ENCODE assay signal across 39 cellular contexts in the genomic region with DNA sequence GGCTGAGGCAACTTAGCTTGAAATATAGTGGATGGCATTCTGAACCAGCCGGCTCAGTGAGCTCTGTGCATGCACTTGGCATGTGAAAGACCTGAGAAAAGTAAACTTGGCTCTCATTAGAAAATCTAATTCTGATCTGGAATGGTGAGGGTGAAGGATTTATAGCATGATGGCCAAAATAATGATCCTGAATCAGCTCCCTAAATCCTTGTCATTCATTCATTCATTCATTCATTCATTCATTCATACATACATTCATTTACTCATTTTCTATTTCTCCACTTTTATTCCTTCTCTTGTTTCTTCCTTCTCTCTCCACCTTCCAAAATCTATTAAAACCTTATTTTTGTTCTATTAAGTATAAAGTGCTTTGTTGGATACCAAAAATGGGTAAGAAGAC.
"Had no signal": no experiment of that assay in that cellular context is flagged by ENCODE, and none has a peak within 500 bp of the region (broad histone marks: within the 10 kb centered on the region; RNA-seq: fewer than 3 reads in every experiment).

No MANE protein-coding gene starts in this region.

- H3K4me3 Mint-ChIP-seq: activated naive CD4-positive, alpha-beta T cell treated with anti-CD3 and anti-CD28 coated beads for 36 hours; activated naive CD4-positive, alpha-beta T cell treated with anti-CD3 and anti-CD28 coated beads, Interleukin-2, amount 10 ng/mL, durations not matched to agents 7 days and 5 days; activated naive CD4-positive, alpha-beta T cell treated with anti-CD3 and anti-CD28 coated beads, Interleukin-2, amount 50 U/mL, for 24 hours; activated naive CD8-positive, alpha-beta T cell; activated naive CD8-positive, alpha-beta T cell treated with anti-CD3 and anti-CD28 coated beads for 36 hours; activated naive CD8-positive, alpha-beta T cell treated with anti-CD3 and anti-CD28 coated beads, Interleukin-2, amount 10 ng/mL, durations not matched to agents 7 days and 5 days; activated naive CD8-positive, alpha-beta T cell treated with anti-CD3 and anti-CD28 coated beads, Interleukin-2, amount 50 U/mL, for 24 hours; activated T-cell treated with anti-CD3 and anti-CD28 coated beads, Interleukin-2, amount 50 U/mL, for 24 hours; activated T-cell treated with anti-CD3 and anti-CD28 coated beads, Interleukin-2, amount 50 U/mL, for 4 hours; activated T-cell treated with anti-CD3 and anti-CD28 coated beads, Interleukin-2, amount 50 U/mL, for 72 hours; activated T-helper 1 cell treated with anti-CD3 and anti-CD28 coated beads, Interleukin-12 subunit alpha, Interleukin-12 subunit beta, Interleukin-2, Interleukin-4 antibody, amounts not matched to agents 30 ng/mL and 10 ng/mL and 1 ng/mL, durations not matched to agents 14 hours and 24 hours and 36 hours; activated T-helper 17 cell treated with anti-CD3 and anti-CD28 coated beads, Interleukin-2, amount 50 U/mL, for 72 hours; brain; central memory CD8-positive, alpha-beta T cell had no signal

- H3K4me1 Mint-ChIP-seq: activated naive CD4-positive, alpha-beta T cell treated with anti-CD3 and anti-CD28 coated beads, Interleukin-2, amount 10 ng/mL, durations not matched to agents 7 days and 5 days; activated naive CD4-positive, alpha-beta T cell treated with anti-CD3 and anti-CD28 coated beads, Interleukin-2, amount 50 U/mL, for 24 hours; activated naive CD8-positive, alpha-beta T cell treated with anti-CD3 and anti-CD28 coated beads for 36 hours; activated naive CD8-positive, alpha-beta T cell treated with anti-CD3 and anti-CD28 coated beads, Interleukin-2, amount 10 ng/mL, durations not matched to agents 7 days and 5 days; activated naive CD8-positive, alpha-beta T cell treated with anti-CD3 and anti-CD28 coated beads, Interleukin-2, amount 50 U/mL, for 24 hours; activated T-helper 17 cell treated with anti-CD3 and anti-CD28 coated beads, Interleukin-2, amount 50 U/mL, for 72 hours; central memory CD8-positive, alpha-beta T cell had no signal

- FAIRE-seq: astrocyte, bronchial epithelial cell had no signal

- H3K9me3 Mint-ChIP-seq: activated naive CD4-positive, alpha-beta T cell treated with anti-CD3 and anti-CD28 coated beads for 36 hours; activated naive CD4-positive, alpha-beta T cell treated with anti-CD3 and anti-CD28 coated beads, Interleukin-2, amount 10 ng/mL, durations not matched to agents 7 days and 5 days; activated naive CD8-positive, alpha-beta T cell treated with anti-CD3 and anti-CD28 coated beads for 36 hours; activated naive CD8-positive, alpha-beta T cell treated with anti-CD3 and anti-CD28 coated beads, Interleukin-2, amount 10 ng/mL, durations not matched to agents 7 days and 5 days; activated naive CD8-positive, alpha-beta T cell treated with anti-CD3 and anti-CD28 coated beads, Interleukin-2, amount 50 U/mL, for 24 hours; activated T-cell treated with anti-CD3 and anti-CD28 coated beads, Interleukin-2, amount 50 U/mL, for 24 hours; activated T-helper 1 cell treated with anti-CD3 and anti-CD28 coated beads, Interleukin-12 subunit alpha, Interleukin-12 subunit beta, Interleukin-2, Interleukin-4 antibody, amounts not matched to agents 30 ng/mL and 10 ng/mL and 1 ng/mL, durations not matched to agents 14 hours and 24 hours and 36 hours; activated T-helper 17 cell treated with anti-CD3 and anti-CD28 coated beads, Interleukin-2, amount 50 U/mL, for 72 hours; activated T-helper 2 cell treated with anti-CD3 and anti-CD28 coated beads, Interferon-gamma antibody, Interleukin-2, Interleukin-4, amounts not matched to agents 10 μg/mL and 5 μg/mL and 100 μg/mL, durations not matched to agents 14 hours and 24 hours and 36 hours had no signal

- H3K27ac ChIP-seq: adrenal gland, ascending aorta, body of pancreas, brain microvascular endothelial cell, breast epithelium, cardiac muscle cell had no signal

- H3K36me3 ChIP-seq: adrenal gland, ascending aorta, brain microvascular endothelial cell, breast epithelium, cardiac muscle cell had no signal

- H3K4me3 ChIP-seq: adrenal gland, ascending aorta, body of pancreas, breast epithelium, cardiac muscle cell had no signal

- ATAC-seq: activated naive CD4-positive, alpha-beta T cell treated with anti-CD3 and anti-CD28 coated beads, Interleukin-2, amount 50 U/mL, for 72 hours; activated naive CD8-positive, alpha-beta T cell treated with anti-CD3 and anti-CD28 coated beads, Interleukin-2, amount 50 U/mL, for 24 hours; activated T-cell treated with anti-CD3 and anti-CD28 coated beads, Interleukin-2, amount 50 U/mL, for 4 hours; activated T-cell treated with anti-CD3 and anti-CD28 coated beads, Interleukin-2, amount 50 U/mL, for 72 hours; activated T-helper 17 cell treated with anti-CD3 and anti-CD28 coated beads, Interleukin-2, amount 50 U/mL, for 72 hours; body of pancreas had no signal

- H3K27me3 Mint-ChIP-seq: activated naive CD4-positive, alpha-beta T cell treated with anti-CD3 and anti-CD28 coated beads, Interleukin-2, amount 10 ng/mL, durations not matched to agents 7 days and 5 days; activated T-cell treated with anti-CD3 and anti-CD28 coated beads, Interleukin-2, amount 50 U/mL, for 24 hours; central memory CD8-positive, alpha-beta T cell had no signal

- H3K4me1 ChIP-seq: adrenal gland, ascending aorta, body of pancreas, breast epithelium had no signal

- H3K27me3 ChIP-seq: ascending aorta, body of pancreas, brain microvascular endothelial cell, breast epithelium, cardiac muscle cell had no signal

- H3K27ac Mint-ChIP-seq: activated naive CD4-positive, alpha-beta T cell treated with anti-CD3 and anti-CD28 coated beads for 36 hours; activated naive CD4-positive, alpha-beta T cell treated with anti-CD3 and anti-CD28 coated beads, Interleukin-2, amount 10 ng/mL, durations not matched to agents 7 days and 5 days; activated naive CD4-positive, alpha-beta T cell treated with anti-CD3 and anti-CD28 coated beads, Interleukin-2, amount 50 U/mL, for 24 hours; activated naive CD4-positive, alpha-beta T cell treated with anti-CD3 and anti-CD28 coated beads, Interleukin-2, amount 50 U/mL, for 72 hours; activated naive CD8-positive, alpha-beta T cell; activated naive CD8-positive, alpha-beta T cell treated with anti-CD3 and anti-CD28 coated beads for 36 hours; activated naive CD8-positive, alpha-beta T cell treated with anti-CD3 and anti-CD28 coated beads, Interleukin-2, amount 10 ng/mL, durations not matched to agents 7 days and 5 days; activated naive CD8-positive, alpha-beta T cell treated with anti-CD3 and anti-CD28 coated beads, Interleukin-2, amount 50 U/mL, for 24 hours; activated T-cell treated with anti-CD3 and anti-CD28 coated beads, Interleukin-2, amount 50 U/mL, for 24 hours; activated T-cell treated with anti-CD3 and anti-CD28 coated beads, Interleukin-2, amount 50 U/mL, for 72 hours; activated T-helper 1 cell treated with anti-CD3 and anti-CD28 coated beads, Interleukin-12 subunit alpha, Interleukin-12 subunit beta, Interleukin-2, Interleukin-4 antibody, amounts not matched to agents 30 ng/mL and 10 ng/mL and 1 ng/mL, durations not matched to agents 14 hours and 24 hours and 36 hours; activated T-helper 17 cell treated with anti-CD3 and anti-CD28 coated beads, Interleukin-2, amount 50 U/mL, for 72 hours; activated T-helper 2 cell treated with anti-CD3 and anti-CD28 coated beads, Interferon-gamma antibody, Interleukin-2, Interleukin-4, amounts not matched to agents 10 μg/mL and 5 μg/mL and 100 μg/mL, durations not matched to agents 14 hours and 24 hours and 36 hours; brain had no signal

- H3K36me3 Mint-ChIP-seq: activated naive CD4-positive, alpha-beta T cell treated with anti-CD3 and anti-CD28 coated beads, Interleukin-2, amount 10 ng/mL, durations not matched to agents 7 days and 5 days; activated naive CD4-positive, alpha-beta T cell treated with anti-CD3 and anti-CD28 coated beads, Interleukin-2, amount 50 U/mL, for 24 hours; activated naive CD4-positive, alpha-beta T cell treated with anti-CD3 and anti-CD28 coated beads, Interleukin-2, amount 50 U/mL, for 72 hours; activated naive CD8-positive, alpha-beta T cell; activated naive CD8-positive, alpha-beta T cell treated with anti-CD3 and anti-CD28 coated beads for 36 hours; activated naive CD8-positive, alpha-beta T cell treated with anti-CD3 and anti-CD28 coated beads, Interleukin-2, amount 10 ng/mL, durations not matched to agents 7 days and 5 days; brain had no signal

- DNase-seq: activated effector memory CD4-positive, alpha-beta T cell treated with anti-CD3 and anti-CD28 coated beads, Interleukin-2, amount 50 U/mL, for 16 hours; activated effector memory CD4-positive, alpha-beta T cell treated with Interleukin-2 at 50 U/mL for 16 hours; activated gamma-delta T cell; activated gamma-delta T cell treated with Interleukin-2 at 50 U/mL for 16 hours; activated naive CD4-positive, alpha-beta T cell; activated naive CD4-positive, alpha-beta T cell treated with anti-CD3 and anti-CD28 coated beads for 36 hours; activated naive CD4-positive, alpha-beta T cell treated with anti-CD3 and anti-CD28 coated beads, Interleukin-2, amount 10 ng/mL, durations not matched to agents 7 days and 5 days; activated naive CD4-positive, alpha-beta T cell treated with anti-CD3 and anti-CD28 coated beads, Interleukin-2, amount 50 U/mL, for 16 hours; activated naive CD4-positive, alpha-beta T cell treated with Interleukin-2 at 50 U/mL for 16 hours; activated naive CD8-positive, alpha-beta T cell treated with anti-CD3 and anti-CD28 coated beads for 36 hours; activated naive CD8-positive, alpha-beta T cell treated with anti-CD3 and anti-CD28 coated beads, Interleukin-2, amount 10 ng/mL, durations not matched to agents 7 days and 5 days; activated naive CD8-positive, alpha-beta T cell treated with anti-CD3 and anti-CD28 coated beads, Interleukin-2, amount 50 U/mL, for 24 hours; activated T-cell treated with anti-CD3 and anti-CD28 coated beads, Interleukin-2, amount 50 U/mL, for 24 hours; activated T-cell treated with anti-CD3 and anti-CD28 coated beads, Interleukin-2, amount 50 U/mL, for 4 hours; activated T-cell treated with anti-CD3 and anti-CD28 coated beads, Interleukin-2, amount 50 U/mL, for 48 hours; activated T-cell treated with anti-CD3 and anti-CD28 coated beads, Interleukin-2, amount 50 U/mL, for 72 hours; adrenal gland; amniotic stem cell; amygdala; anterior cingulate cortex; aorta; body of pancreas; brain microvascular endothelial cell; caudate nucleus; central memory CD4-positive, alpha-beta T cell; cerebellar nuclear complex had no signal

- H3K9me3 ChIP-seq: adrenal gland, ascending aorta, body of pancreas, breast epithelium had no signal
